In the genomic region with DNA sequence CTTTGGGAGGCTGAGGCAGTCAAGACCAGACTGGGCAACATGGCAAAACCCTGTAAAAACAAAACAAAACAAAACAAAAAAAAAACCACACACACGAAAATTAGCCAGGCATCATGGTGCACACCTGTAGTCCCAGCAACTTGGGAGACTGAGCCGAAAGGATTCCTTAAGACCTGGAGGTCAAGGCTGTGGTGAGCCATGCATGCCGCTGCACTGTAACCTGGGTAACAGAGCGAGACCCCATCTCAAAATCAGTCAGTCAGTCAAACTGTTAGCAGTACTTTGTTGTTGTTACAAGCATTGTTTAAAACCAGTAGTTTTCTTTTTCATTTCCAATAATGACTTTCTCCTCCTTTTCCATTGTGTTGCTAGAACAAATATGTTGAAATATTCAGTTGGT, we compare ENCODE assay signal across 25 cellular contexts.
"Had no signal": no experiment of that assay in that cellular context is flagged by ENCODE, and none has a peak within 500 bp of the region (broad histone marks: within the 10 kb centered on the region; RNA-seq: fewer than 3 reads in every experiment).

No MANE protein-coding gene starts in this region.

- DNase-seq: hippocampal formation; left cardiac atrium; left lung; lower lobe of right lung; mammary epithelial cell; mesendoderm; naive B cell; natural killer cell; ovary; right lobe of liver; stimulated activated CD4-positive, alpha-beta T cell treated with anti-CD3 and anti-CD28 coated beads, Interleukin-1b, Interleukin-23, amount 100 ng/mL, for 48 hours; stimulated activated CD4-positive, alpha-beta T cell treated with anti-CD3 and anti-CD28 coated beads, Interleukin-2, amount 100 ng/mL, for 48 hours; stimulated activated CD4-positive, alpha-beta T cell treated with anti-CD3 and anti-CD28 coated beads, Interleukin-4, amount 100 ng/mL, for 4 hours; stimulated activated CD8-positive, alpha-beta memory T cell treated with anti-CD3 and anti-CD28 coated beads, Interleukin-4, amount 100 ng/mL, for 48 hours; stimulated activated naive CD4-positive, alpha-beta T cell treated with Interleukin-2 at 50 U/mL for 16 hours; stimulated activated naive CD8-positive, alpha-beta T cell treated with anti-CD3 and anti-CD28 coated beads, Interleukin-15, amount 100 ng/mL, for 72 hours; substantia nigra; uterus had no signal

- FAIRE-seq: keratinocyte had no signal

- H3K36me3 ChIP-seq: left lung, lower lobe of right lung, ovary, prostate gland, right lobe of liver, tibial nerve, uterus had no signal

- H3K4me3 Mint-ChIP-seq: mesothelial cell of epicardium; natural killer cell; stimulated activated memory B cell treated with anti-CD40 and anti-IgM and Interleukin-4, amounts not matched to agents 10 μg/mL and 1 μg/mL and 100 μg/mL, for 72 hours; stimulated activated naive CD8-positive, alpha-beta T cell treated with anti-CD3 and anti-CD28 coated beads, Interleukin-15, amount 100 ng/mL, for 72 hours; type B pancreatic cell had no signal

- H3K9me3 Mint-ChIP-seq: natural killer cell; stimulated activated naive CD8-positive, alpha-beta T cell treated with anti-CD3 and anti-CD28 coated beads, Interleukin-15, amount 100 ng/mL, for 72 hours had no signal

- H3K4me1 Mint-ChIP-seq: natural killer cell had no signal

- H3K36me3 Mint-ChIP-seq: natural killer cell had no signal

- H3K27ac Mint-ChIP-seq: mesothelial cell of epicardium; naive B cell; natural killer cell; stimulated activated memory B cell treated with anti-CD40 and anti-IgM and Interleukin-4, amounts not matched to agents 10 μg/mL and 1 μg/mL and 100 μg/mL, for 72 hours; stimulated activated naive CD8-positive, alpha-beta T cell treated with anti-CD3 and anti-CD28 coated beads, Interleukin-15, amount 100 ng/mL, for 72 hours; type B pancreatic cell had no signal

- ATAC-seq: left cardiac atrium; left lung; lower lobe of right lung; natural killer cell; right lobe of liver; stimulated activated memory B cell treated with anti-CD40 and anti-IgM and Interleukin-4, amounts not matched to agents 10 μg/mL and 1 μg/mL and 100 μg/mL, for 72 hours; stimulated activated naive CD8-positive, alpha-beta T cell treated with anti-CD3 and anti-CD28 coated beads, Interleukin-15, amount 100 ng/mL, for 72 hours had no signal

- H3K4me3 ChIP-seq: left lung, lower lobe of right lung, ovary, prostate gland, right lobe of liver, smooth muscle cell, tibial nerve, uterus had no signal

- H3K27me3 ChIP-seq: left lung, ovary, right lobe of liver, tibial nerve, uterus had no signal

- H3K27me3 Mint-ChIP-seq: naive B cell; stimulated activated memory B cell treated with anti-CD40 and anti-IgM and Interleukin-4, amounts not matched to agents 10 μg/mL and 1 μg/mL and 100 μg/mL, for 72 hours; stimulated activated naive CD8-positive, alpha-beta T cell treated with anti-CD3 and anti-CD28 coated beads, Interleukin-15, amount 100 ng/mL, for 72 hours; type B pancreatic cell had no signal
